In the genomic region with DNA sequence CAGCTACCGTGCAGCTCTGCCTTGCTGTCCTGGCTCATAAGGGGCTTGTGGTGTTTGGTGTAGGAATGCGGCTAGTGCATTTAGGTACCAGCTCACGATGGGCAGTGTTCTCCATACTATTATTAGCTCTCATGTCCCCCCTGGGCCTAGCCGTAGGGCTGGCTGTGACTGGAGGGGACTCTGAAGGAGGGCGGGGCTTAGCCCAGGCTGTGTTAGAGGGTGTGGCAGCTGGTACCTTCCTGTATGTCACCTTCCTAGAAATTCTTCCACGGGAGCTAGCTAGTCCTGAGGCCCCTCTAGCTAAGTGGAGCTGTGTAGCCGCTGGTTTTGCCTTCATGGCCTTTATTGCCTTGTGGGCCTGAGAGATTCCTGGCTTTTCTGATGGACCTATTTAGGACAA, we compare ENCODE assay signal across 1 cellular context.
TF ChIP-seq lines count a peak whose summit lies in the region.

No MANE protein-coding gene starts in this region.

TF ChIP-seq in K562, 482 proteins besides CTCF, POLR2A, EP300 and RAD21:
- TF ChIP-seq, protein P1, sequence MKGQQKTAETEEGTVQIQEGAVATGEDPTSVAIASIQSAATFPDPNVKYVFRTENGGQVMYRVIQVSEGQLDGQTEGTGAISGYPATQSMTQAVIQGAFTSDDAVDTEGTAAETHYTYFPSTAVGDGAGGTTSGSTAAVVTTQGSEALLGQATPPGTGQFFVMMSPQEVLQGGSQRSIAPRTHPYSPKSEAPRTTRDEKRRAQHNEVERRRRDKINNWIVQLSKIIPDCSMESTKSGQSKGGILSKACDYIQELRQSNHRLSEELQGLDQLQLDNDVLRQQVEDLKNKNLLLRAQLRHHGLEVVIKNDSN (CRISPR knock-in tag; IDR thresholded peaks at IDR 0.05): no peak
- TF ChIP-seq, protein P2, sequence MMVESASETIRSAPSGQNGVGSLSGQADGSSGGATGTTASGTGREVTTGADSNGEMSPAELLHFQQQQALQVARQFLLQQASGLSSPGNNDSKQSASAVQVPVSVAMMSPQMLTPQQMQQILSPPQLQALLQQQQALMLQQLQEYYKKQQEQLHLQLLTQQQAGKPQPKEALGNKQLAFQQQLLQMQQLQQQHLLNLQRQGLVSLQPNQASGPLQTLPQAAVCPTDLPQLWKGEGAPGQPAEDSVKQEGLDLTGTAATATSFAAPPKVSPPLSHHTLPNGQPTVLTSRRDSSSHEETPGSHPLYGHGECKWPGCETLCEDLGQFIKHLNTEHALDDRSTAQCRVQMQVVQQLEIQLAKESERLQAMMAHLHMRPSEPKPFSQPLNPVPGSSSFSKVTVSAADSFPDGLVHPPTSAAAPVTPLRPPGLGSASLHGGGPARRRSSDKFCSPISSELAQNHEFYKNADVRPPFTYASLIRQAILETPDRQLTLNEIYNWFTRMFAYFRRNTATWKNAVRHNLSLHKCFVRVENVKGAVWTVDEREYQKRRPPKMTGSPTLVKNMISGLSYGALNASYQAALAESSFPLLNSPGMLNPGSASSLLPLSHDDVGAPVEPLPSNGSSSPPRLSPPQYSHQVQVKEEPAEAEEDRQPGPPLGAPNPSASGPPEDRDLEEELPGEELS (CRISPR knock-in tag; IDR thresholded peaks at IDR 0.05; ENCODE audit: borderline replicate concordance): no peak
- TF ChIP-seq, protein P3, sequence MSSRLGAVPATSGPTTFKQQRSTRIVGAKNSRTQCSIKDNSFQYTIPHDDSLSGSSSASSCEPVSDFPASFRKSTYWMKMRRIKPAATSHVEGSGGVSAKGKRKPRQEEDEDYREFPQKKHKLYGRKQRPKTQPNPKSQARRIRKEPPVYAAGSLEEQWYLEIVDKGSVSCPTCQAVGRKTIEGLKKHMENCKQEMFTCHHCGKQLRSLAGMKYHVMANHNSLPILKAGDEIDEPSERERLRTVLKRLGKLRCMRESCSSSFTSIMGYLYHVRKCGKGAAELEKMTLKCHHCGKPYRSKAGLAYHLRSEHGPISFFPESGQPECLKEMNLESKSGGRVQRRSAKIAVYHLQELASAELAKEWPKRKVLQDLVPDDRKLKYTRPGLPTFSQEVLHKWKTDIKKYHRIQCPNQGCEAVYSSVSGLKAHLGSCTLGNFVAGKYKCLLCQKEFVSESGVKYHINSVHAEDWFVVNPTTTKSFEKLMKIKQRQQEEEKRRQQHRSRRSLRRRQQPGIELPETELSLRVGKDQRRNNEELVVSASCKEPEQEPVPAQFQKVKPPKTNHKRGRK (tag; IDR thresholded peaks at IDR 0.05): no peak
- TF ChIP-seq ETS2 (tag; IDR thresholded peaks at IDR 0.05; ENCODE audit: borderline replicate concordance, poor library complexity, severe bottlenecking) (no peak), RFX5 (IDR thresholded peaks at IDR 0.05; ENCODE audit: low read depth, low read length) (no peak), L3MBTL2 (IDR thresholded peaks at IDR 0.05) (no peak), YY1 (IDR thresholded peaks at IDR 0.05; ENCODE audit: borderline replicate concordance in 1 of 3, control insufficient read depth in 1 of 3, extremely low read depth in 1 of 3, insufficient read depth in 3 of 3, insufficient read length in 1 of 3, insufficient replicate concordance in 2 of 3, low read depth in 1 of 3, low read length in 2 of 3) (no peak), SAP30 (IDR thresholded peaks at IDR 0.05; ENCODE audit: borderline replicate concordance, insufficient read depth, low read depth, low read length, poor library complexity, severe bottlenecking) (no peak), ZNF431 (CRISPR knock-in tag; IDR thresholded peaks at IDR 0.05) (no peak), NUFIP1 (IDR thresholded peaks at IDR 0.05; ENCODE audit: partially characterized antibody) (no peak), KLF6 (CRISPR knock-in tag; IDR thresholded peaks at IDR 0.05; ENCODE audit: borderline replicate concordance) (no peak), CBFB (CRISPR knock-in tag; IDR thresholded peaks at IDR 0.05) (no peak), RCOR1 (IDR thresholded peaks at IDR 0.05; ENCODE audit: borderline replicate concordance in 1 of 2, low read depth in 2 of 2, low read length in 2 of 2) (no peak), SIX5 (IDR thresholded peaks at IDR 0.05; ENCODE audit: borderline replicate concordance in 1 of 2, insufficient read depth in 1 of 2, low read depth in 1 of 2, low read length in 2 of 2) (no peak)
- TF ChIP-seq, protein P4, sequence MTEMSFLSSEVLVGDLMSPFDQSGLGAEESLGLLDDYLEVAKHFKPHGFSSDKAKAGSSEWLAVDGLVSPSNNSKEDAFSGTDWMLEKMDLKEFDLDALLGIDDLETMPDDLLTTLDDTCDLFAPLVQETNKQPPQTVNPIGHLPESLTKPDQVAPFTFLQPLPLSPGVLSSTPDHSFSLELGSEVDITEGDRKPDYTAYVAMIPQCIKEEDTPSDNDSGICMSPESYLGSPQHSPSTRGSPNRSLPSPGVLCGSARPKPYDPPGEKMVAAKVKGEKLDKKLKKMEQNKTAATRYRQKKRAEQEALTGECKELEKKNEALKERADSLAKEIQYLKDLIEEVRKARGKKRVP (CRISPR knock-in tag; IDR thresholded peaks at IDR 0.05): no peak
- TF ChIP-seq, protein P5, sequence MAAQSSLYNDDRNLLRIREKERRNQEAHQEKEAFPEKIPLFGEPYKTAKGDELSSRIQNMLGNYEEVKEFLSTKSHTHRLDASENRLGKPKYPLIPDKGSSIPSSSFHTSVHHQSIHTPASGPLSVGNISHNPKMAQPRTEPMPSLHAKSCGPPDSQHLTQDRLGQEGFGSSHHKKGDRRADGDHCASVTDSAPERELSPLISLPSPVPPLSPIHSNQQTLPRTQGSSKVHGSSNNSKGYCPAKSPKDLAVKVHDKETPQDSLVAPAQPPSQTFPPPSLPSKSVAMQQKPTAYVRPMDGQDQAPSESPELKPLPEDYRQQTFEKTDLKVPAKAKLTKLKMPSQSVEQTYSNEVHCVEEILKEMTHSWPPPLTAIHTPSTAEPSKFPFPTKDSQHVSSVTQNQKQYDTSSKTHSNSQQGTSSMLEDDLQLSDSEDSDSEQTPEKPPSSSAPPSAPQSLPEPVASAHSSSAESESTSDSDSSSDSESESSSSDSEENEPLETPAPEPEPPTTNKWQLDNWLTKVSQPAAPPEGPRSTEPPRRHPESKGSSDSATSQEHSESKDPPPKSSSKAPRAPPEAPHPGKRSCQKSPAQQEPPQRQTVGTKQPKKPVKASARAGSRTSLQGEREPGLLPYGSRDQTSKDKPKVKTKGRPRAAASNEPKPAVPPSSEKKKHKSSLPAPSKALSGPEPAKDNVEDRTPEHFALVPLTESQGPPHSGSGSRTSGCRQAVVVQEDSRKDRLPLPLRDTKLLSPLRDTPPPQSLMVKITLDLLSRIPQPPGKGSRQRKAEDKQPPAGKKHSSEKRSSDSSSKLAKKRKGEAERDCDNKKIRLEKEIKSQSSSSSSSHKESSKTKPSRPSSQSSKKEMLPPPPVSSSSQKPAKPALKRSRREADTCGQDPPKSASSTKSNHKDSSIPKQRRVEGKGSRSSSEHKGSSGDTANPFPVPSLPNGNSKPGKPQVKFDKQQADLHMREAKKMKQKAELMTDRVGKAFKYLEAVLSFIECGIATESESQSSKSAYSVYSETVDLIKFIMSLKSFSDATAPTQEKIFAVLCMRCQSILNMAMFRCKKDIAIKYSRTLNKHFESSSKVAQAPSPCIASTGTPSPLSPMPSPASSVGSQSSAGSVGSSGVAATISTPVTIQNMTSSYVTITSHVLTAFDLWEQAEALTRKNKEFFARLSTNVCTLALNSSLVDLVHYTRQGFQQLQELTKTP (IDR thresholded peaks at IDR 0.05; ENCODE audit: low read depth in 1 of 2, partially characterized antibody in 2 of 2): no peak
- TF ChIP-seq, protein P6, sequence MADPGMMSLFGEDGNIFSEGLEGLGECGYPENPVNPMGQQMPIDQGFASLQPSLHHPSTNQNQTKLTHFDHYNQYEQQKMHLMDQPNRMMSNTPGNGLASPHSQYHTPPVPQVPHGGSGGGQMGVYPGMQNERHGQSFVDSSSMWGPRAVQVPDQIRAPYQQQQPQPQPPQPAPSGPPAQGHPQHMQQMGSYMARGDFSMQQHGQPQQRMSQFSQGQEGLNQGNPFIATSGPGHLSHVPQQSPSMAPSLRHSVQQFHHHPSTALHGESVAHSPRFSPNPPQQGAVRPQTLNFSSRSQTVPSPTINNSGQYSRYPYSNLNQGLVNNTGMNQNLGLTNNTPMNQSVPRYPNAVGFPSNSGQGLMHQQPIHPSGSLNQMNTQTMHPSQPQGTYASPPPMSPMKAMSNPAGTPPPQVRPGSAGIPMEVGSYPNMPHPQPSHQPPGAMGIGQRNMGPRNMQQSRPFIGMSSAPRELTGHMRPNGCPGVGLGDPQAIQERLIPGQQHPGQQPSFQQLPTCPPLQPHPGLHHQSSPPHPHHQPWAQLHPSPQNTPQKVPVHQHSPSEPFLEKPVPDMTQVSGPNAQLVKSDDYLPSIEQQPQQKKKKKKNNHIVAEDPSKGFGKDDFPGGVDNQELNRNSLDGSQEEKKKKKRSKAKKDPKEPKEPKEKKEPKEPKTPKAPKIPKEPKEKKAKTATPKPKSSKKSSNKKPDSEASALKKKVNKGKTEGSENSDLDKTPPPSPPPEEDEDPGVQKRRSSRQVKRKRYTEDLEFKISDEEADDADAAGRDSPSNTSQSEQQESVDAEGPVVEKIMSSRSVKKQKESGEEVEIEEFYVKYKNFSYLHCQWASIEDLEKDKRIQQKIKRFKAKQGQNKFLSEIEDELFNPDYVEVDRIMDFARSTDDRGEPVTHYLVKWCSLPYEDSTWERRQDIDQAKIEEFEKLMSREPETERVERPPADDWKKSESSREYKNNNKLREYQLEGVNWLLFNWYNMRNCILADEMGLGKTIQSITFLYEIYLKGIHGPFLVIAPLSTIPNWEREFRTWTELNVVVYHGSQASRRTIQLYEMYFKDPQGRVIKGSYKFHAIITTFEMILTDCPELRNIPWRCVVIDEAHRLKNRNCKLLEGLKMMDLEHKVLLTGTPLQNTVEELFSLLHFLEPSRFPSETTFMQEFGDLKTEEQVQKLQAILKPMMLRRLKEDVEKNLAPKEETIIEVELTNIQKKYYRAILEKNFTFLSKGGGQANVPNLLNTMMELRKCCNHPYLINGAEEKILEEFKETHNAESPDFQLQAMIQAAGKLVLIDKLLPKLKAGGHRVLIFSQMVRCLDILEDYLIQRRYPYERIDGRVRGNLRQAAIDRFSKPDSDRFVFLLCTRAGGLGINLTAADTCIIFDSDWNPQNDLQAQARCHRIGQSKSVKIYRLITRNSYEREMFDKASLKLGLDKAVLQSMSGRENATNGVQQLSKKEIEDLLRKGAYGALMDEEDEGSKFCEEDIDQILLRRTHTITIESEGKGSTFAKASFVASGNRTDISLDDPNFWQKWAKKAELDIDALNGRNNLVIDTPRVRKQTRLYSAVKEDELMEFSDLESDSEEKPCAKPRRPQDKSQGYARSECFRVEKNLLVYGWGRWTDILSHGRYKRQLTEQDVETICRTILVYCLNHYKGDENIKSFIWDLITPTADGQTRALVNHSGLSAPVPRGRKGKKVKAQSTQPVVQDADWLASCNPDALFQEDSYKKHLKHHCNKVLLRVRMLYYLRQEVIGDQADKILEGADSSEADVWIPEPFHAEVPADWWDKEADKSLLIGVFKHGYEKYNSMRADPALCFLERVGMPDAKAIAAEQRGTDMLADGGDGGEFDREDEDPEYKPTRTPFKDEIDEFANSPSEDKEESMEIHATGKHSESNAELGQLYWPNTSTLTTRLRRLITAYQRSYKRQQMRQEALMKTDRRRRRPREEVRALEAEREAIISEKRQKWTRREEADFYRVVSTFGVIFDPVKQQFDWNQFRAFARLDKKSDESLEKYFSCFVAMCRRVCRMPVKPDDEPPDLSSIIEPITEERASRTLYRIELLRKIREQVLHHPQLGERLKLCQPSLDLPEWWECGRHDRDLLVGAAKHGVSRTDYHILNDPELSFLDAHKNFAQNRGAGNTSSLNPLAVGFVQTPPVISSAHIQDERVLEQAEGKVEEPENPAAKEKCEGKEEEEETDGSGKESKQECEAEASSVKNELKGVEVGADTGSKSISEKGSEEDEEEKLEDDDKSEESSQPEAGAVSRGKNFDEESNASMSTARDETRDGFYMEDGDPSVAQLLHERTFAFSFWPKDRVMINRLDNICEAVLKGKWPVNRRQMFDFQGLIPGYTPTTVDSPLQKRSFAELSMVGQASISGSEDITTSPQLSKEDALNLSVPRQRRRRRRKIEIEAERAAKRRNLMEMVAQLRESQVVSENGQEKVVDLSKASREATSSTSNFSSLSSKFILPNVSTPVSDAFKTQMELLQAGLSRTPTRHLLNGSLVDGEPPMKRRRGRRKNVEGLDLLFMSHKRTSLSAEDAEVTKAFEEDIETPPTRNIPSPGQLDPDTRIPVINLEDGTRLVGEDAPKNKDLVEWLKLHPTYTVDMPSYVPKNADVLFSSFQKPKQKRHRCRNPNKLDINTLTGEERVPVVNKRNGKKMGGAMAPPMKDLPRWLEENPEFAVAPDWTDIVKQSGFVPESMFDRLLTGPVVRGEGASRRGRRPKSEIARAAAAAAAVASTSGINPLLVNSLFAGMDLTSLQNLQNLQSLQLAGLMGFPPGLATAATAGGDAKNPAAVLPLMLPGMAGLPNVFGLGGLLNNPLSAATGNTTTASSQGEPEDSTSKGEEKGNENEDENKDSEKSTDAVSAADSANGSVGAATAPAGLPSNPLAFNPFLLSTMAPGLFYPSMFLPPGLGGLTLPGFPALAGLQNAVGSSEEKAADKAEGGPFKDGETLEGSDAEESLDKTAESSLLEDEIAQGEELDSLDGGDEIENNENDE (IDR thresholded peaks at IDR 0.05; ENCODE audit: low read depth, low read length): no peak
